13 cellular contexts compared by ENCODE assay signal in the genomic region with DNA sequence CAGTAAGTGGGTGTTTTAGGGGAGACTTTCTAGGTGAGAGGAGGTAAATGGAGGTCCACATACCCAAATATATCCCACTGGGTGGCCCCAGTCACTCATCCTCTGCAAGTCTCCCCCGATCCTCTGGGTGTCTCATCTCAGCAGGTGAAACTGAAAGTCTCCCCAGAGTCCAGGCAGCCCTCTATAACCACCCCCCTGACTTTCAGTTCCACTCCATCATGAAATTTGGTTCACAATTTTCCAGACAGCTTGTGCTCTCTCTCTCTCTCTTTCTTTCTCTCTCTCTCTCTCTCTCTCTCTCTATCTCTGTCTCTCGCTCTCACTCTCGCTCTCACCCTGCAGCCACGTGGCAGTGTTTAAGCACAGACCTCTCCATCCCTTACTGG. TPM values are rescaled to one million over a fixed set of nuclear protein-coding genes. Genes with fewer than 3 reads are reported as not detected.
A peak's percentile ranks its signal among the peaks of the same experiment; 100 is the strongest.
DNase-seq lines count a peak whose midpoint lies in the region; ATAC-seq and TF ChIP-seq lines count a peak whose summit lies in the region.
"Had no signal": no experiment of that assay in that cellular context is flagged by ENCODE, and none has a peak within 500 bp of the region (broad histone marks: within the 10 kb centered on the region; RNA-seq: fewer than 3 reads in every experiment).

No MANE protein-coding gene starts in this region.

- no peaks in the 10 kb centered on the region for H3K79me2 ChIP-seq in Karpas-422 (ENCODE audit: low read length)

- H3K27ac Mint-ChIP-seq in memory B cell = peak overlapping the region; percentile 49
- H3K27ac Mint-ChIP-seq: activated T-helper 2 cell treated with anti-CD3 and anti-CD28 coated beads, Interferon-gamma antibody, Interleukin-2, Interleukin-4, amounts not matched to agents 10 μg/mL and 5 μg/mL and 100 μg/mL, durations not matched to agents 14 hours and 24 hours and 36 hours; WTC11 had no signal

- H3K4me3 ChIP-seq in Karpas-422 (ENCODE audit: low read length) (no peak overlapping the region; the same call in 1 of the 2 replicates), esophagus squamous epithelium (no peak overlapping the region)
- H3K4me3 ChIP-seq: breast epithelium had no signal

- peak; percentile 81 for DNase-seq in GM13976 (ENCODE audit: low spot score)
- DNase-seq in Karpas-422 = no peak
- DNase-seq in memory B cell (ENCODE audit: low spot score in 2 of 2) = no peak
- DNase-seq in SIG-M5 treated with dmso at 0.1 percent for 504 hours (lab: John Stamatoyannopoulos, UW; ENCODE audit: unreplicated experiment) = no peak
- no peak for DNase-seq in stimulated activated CD4-positive, alpha-beta T cell treated with anti-CD3 and anti-CD28 coated beads, Interleukin-2, amount 100 ng/mL, for 48 hours
- DNase-seq in esophagus squamous epithelium (lab: John Stamatoyannopoulos, UW) = no peak
- DNase-seq in foreskin keratinocyte = no peak
- DNase-seq: stimulated activated naive CD4-positive, alpha-beta T cell had no signal

- peak overlapping the region; percentile 26 for H3K4me2 ChIP-seq in Karpas-422 (ENCODE audit: low read depth, low read length, poor library complexity, severe bottlenecking)
- H3K4me2 ChIP-seq: SK-N-SH had no signal

- H3K27me3 Mint-ChIP-seq in memory B cell = peaks cover 13% of the 10 kb centered on the region

- intact Hi-C loops in esophagus squamous epithelium (cut with DNase I) = loop anchor here (10.0 kb wide), 1 partner anchor 107 kb away; a partner anchor contains a TSS

- H3K9me2 ChIP-seq in Karpas-422 (replicated peaks; ENCODE audit: insufficient read depth, low read length) = no peaks in the 10 kb centered on the region
- H3K9me2 ChIP-seq: SK-N-SH had no signal

- peaks cover 3% of the 10 kb centered on the region for H3K36me3 Mint-ChIP-seq in memory B cell

- H4K20me1 ChIP-seq in Karpas-422 (ENCODE audit: insufficient read depth, low read depth, low read length) = no peaks in the 10 kb centered on the region

- H3K27me3 ChIP-seq in Karpas-422 (ENCODE audit: low read length) (no peaks in the 10 kb centered on the region), esophagus squamous epithelium (peaks cover 0 to 15% (median 0%) of the 10 kb centered on the region in 4 donors), foreskin keratinocyte (peaks cover 10% of the 10 kb centered on the region)
- H3K27me3 ChIP-seq: breast epithelium had no signal

- no peaks in the 10 kb centered on the region for H3K9me3 ChIP-seq in Karpas-422 (ENCODE audit: low read length)
- H3K9me3 ChIP-seq in esophagus squamous epithelium = no peaks in the 10 kb centered on the region
- H3K9me3 ChIP-seq: breast epithelium, SK-N-SH had no signal

- TF ChIP-seq POLR2A in esophagus squamous epithelium (IDR thresholded peaks at IDR 0.05) = no peak

- H3K4me1 ChIP-seq in Karpas-422 (ENCODE audit: low read length) = peaks cover 3% of the 10 kb centered on the region; the same call in 1 of the 2 replicates
- H3K4me1 ChIP-seq in esophagus squamous epithelium = peaks cover 0 to 42% (median 10%) of the 10 kb centered on the region in 3 donors
- no peaks in the 10 kb centered on the region for H3K4me1 ChIP-seq in foreskin keratinocyte
- H3K4me1 ChIP-seq: breast epithelium had no signal

- H3K36me3 ChIP-seq in Karpas-422 (ENCODE audit: insufficient read depth, low read length) (no peaks in the 10 kb centered on the region), esophagus squamous epithelium (no peaks in the 10 kb centered on the region)
- H3K36me3 ChIP-seq: breast epithelium had no signal

- peak; percentile 85 for ATAC-seq in GM21529 (IDR thresholded peaks at IDR 0.05; ENCODE audit: unreplicated experiment)
- peak; percentile 82 for ATAC-seq in memory B cell (ENCODE audit: low read depth)
- ATAC-seq in foreskin keratinocyte = no peak

- no peak overlapping the region for H2AFZ ChIP-seq in Karpas-422 (ENCODE audit: low read length)

- no peak for TF ChIP-seq CTCF in GM13976 (IDR thresholded peaks at IDR 0.05; ENCODE audit: borderline replicate concordance, control extremely low read depth, extremely low read depth, insufficient read depth, missing control alignments)
- TF ChIP-seq CTCF in esophagus squamous epithelium (IDR thresholded peaks at IDR 0.05) = no peak
- TF ChIP-seq CTCF in foreskin keratinocyte (conservative IDR thresholded peaks at IDR 0.05) = no peak

- in situ Hi-C loops in GM13976 (cut with MboI; ENCODE audit: low sequenced_read_pairs, unreplicated experiment) = no loop called here

- WGBS in esophagus squamous epithelium, 2 donors = 77% methylated on average over 4 of the region's 4 CpGs

- no peak overlapping the region for H3K9ac ChIP-seq in Karpas-422 (ENCODE audit: low read length)
- H3K9ac ChIP-seq: SK-N-SH had no signal

- peaks cover 11% of the 10 kb centered on the region for H3K4me1 Mint-ChIP-seq in memory B cell

- H3K27ac ChIP-seq in Karpas-422 (ENCODE audit: low read length) = no peak overlapping the region
- H3K27ac ChIP-seq in esophagus squamous epithelium = no peak overlapping the region
- H3K27ac ChIP-seq in foreskin keratinocyte = no peak overlapping the region
- H3K27ac ChIP-seq: breast epithelium had no signal

- H3K4me3 Mint-ChIP-seq in memory B cell = peak overlapping the region; percentile 43
- H3K4me3 Mint-ChIP-seq: WTC11 had no signal

- peaks cover 2% of the 10 kb centered on the region for H3K9me3 Mint-ChIP-seq in memory B cell

RNA-seq across cellular contexts. Expression of a gene that starts 56.7 kb away (rescaled TPM):
- total RNA-seq in Karpas-422 (2014; rRNA removed; shearing (Covaris generic); ENCODE audit: low replicate concordance) = not detected in 2 replicates
- 100 to 1,000 TPM in 1 of 4 donors, 10 to 100 TPM in 2, 1 to 10 TPM in 1; 8.9 to 182 (median 20.3) TPM for total RNA-seq in esophagus squamous epithelium
- not detected in 2 replicates for total RNA-seq in foreskin keratinocyte
- polyA plus RNA-seq in foreskin keratinocyte = not detected in 2 replicates
- total RNA-seq: activated T-helper 2 cell treated with anti-CD3 and anti-CD28 coated beads, Interferon-gamma antibody, Interleukin-2, Interleukin-4, amounts not matched to agents 10 μg/mL and 5 μg/mL and 100 μg/mL, durations not matched to agents 14 hours and 24 hours and 36 hours had no signal
